ENCODE assay signal across 8 cellular contexts in genomic region chr19:18417250-18418033, GRCh38. TPM values are rescaled to one million over a fixed set of nuclear protein-coding genes. Genes with fewer than 3 reads are reported as not detected.
DNase-seq lines count a peak whose midpoint lies in the region; ATAC-seq, FAIRE-seq and TF ChIP-seq lines count a peak whose summit lies in the region.

No MANE protein-coding gene starts in this region.

- peak overlapping the region; percentile 90 for H3K27ac ChIP-seq in 22Rv1

- H3K9me3 Mint-ChIP-seq in activated CD4-positive, alpha-beta T cell treated with anti-CD3 and anti-CD28 coated beads, Interleukin-2, amount 10 ng/mL, durations not matched to agents 7 days and 5 days, result no peaks in the 10 kb centered on the region

- TF ChIP-seq CTCF in 22Rv1 (IDR thresholded peaks at IDR 0.05), result no peak

- H3K4me3 Mint-ChIP-seq in activated CD4-positive, alpha-beta T cell treated with anti-CD3 and anti-CD28 coated beads, Interleukin-2, amount 10 ng/mL, durations not matched to agents 7 days and 5 days, result peak overlapping the region; percentile 74

- POLR2A ChIA-PET in activated CD4-positive, alpha-beta T cell treated with anti-CD3 and anti-CD28 coated beads, Interleukin-2, amount 10 ng/mL, durations not matched to agents 7 days and 5 days (lab: Charles Lee), result interaction anchor here (0.6 to 1.9 kb wide), 3 partner anchors 99 to 138 kb away, joined by 3 to 7 read pairs (median 4); partner anchors contain the start of gene JUND

- peak overlapping the region; percentile 51 for H3K27ac Mint-ChIP-seq in activated CD4-positive, alpha-beta T cell treated with anti-CD3 and anti-CD28 coated beads, Interleukin-2, amount 10 ng/mL, durations not matched to agents 7 days and 5 days

- FAIRE-seq in G401.6 (lab: Jason Lieb, UNC), result peak; percentile 94

- H3K27me3 Mint-ChIP-seq in activated CD4-positive, alpha-beta T cell treated with anti-CD3 and anti-CD28 coated beads, Interleukin-2, amount 10 ng/mL, durations not matched to agents 7 days and 5 days, result peaks cover 36% of the 10 kb centered on the region

- DNase-seq in NCI-H1930 (lab: John Stamatoyannopoulos, UW) (peak; percentile 34 to 39), fibroblast of gingiva (ENCODE audit: low read depth) (peak; percentile 80), myocyte (ENCODE audit: low read depth) (peak; percentile 44)
- DNase-seq in activated CD4-positive, alpha-beta T cell treated with anti-CD3 and anti-CD28 coated beads, Interleukin-2, amount 10 ng/mL, durations not matched to agents 7 days and 5 days, result no peak
- no peak for DNase-seq in effector CD4-positive, alpha-beta T cell

- CTCF ChIA-PET in activated CD4-positive, alpha-beta T cell treated with anti-CD3 and anti-CD28 coated beads, Interleukin-2, amount 10 ng/mL, durations not matched to agents 7 days and 5 days (lab: Charles Lee), result interaction anchor here (0.6 to 4.1 kb wide), 7 partner anchors 21 to 594 kb away, joined by 3 to 22 read pairs (median 3); no protein-coding TSS in a partner anchor

- H3K36me3 Mint-ChIP-seq in activated CD4-positive, alpha-beta T cell treated with anti-CD3 and anti-CD28 coated beads, Interleukin-2, amount 10 ng/mL, durations not matched to agents 7 days and 5 days (ENCODE audit: low read depth), result peaks cover 7% of the 10 kb centered on the region

- no peak for ATAC-seq in GM19463 (IDR thresholded peaks at IDR 0.05; ENCODE audit: unreplicated experiment)

- H3K4me1 Mint-ChIP-seq in activated CD4-positive, alpha-beta T cell treated with anti-CD3 and anti-CD28 coated beads, Interleukin-2, amount 10 ng/mL, durations not matched to agents 7 days and 5 days, result peaks cover 69% of the 10 kb centered on the region

RNA-seq across cellular contexts. Expression of gene SSBP4, which starts 1.8 kb away (rescaled TPM):
- 100 to 1,000 TPM; 112 to 123 TPM for total RNA-seq in activated CD4-positive, alpha-beta T cell treated with anti-CD3 and anti-CD28 coated beads, Interleukin-2, amount 10 ng/mL, durations not matched to agents 7 days and 5 days
- total RNA-seq in myocyte, result 124 and 134 TPM in 2 replicates
- 31.0 TPM for polyA plus RNA-seq in myocyte (2012)

RNA-seq across cellular contexts. Expression of gene LRRC25, which starts 20.0 kb away (rescaled TPM):
- not detected for total RNA-seq in activated CD4-positive, alpha-beta T cell treated with anti-CD3 and anti-CD28 coated beads, Interleukin-2, amount 10 ng/mL, durations not matched to agents 7 days and 5 days
- not detected in 2 replicates for total RNA-seq in myocyte
- not detected for polyA plus RNA-seq in myocyte (2012)

RNA-seq across cellular contexts. Expression of gene ISYNA1, which starts 20.5 kb away (rescaled TPM):
- total RNA-seq in activated CD4-positive, alpha-beta T cell treated with anti-CD3 and anti-CD28 coated beads, Interleukin-2, amount 10 ng/mL, durations not matched to agents 7 days and 5 days, result 10 to 100 TPM; 10.7 to 12.1 TPM
- 5.0 and 11.7 TPM in 2 replicates for total RNA-seq in myocyte
- polyA plus RNA-seq in myocyte (2012), result 3.4 TPM

RNA-seq across cellular contexts. Expression of gene GDF15, which starts 31.5 kb away (rescaled TPM):
- not detected for total RNA-seq in activated CD4-positive, alpha-beta T cell treated with anti-CD3 and anti-CD28 coated beads, Interleukin-2, amount 10 ng/mL, durations not matched to agents 7 days and 5 days
- 104 and 116 TPM in 2 replicates for total RNA-seq in myocyte
- 143 TPM for polyA plus RNA-seq in myocyte (2012)

Comparison
In these comparisons a context has a peak if more than half of its experiments do, and no peak if none do; other contexts are left out.
1. DNase-seq: peak in NCI-H1930 (2 of 2), fibroblast of gingiva (single experiment) and myocyte (single experiment); none in activated CD4-positive, alpha-beta T cell treated with anti-CD3 and anti-CD28 coated beads, Interleukin-2, amount 10 ng/mL, durations not matched to agents 7 days and 5 days (single experiment) and effector CD4-positive, alpha-beta T cell (single experiment).